ENCODE assay signal across 1 cellular context in genomic region chr1:42463906-42464305, GRCh38.
TF ChIP-seq lines count a peak whose summit lies in the region.

No MANE protein-coding gene starts in this region.

TF ChIP-seq in IMR-90, 13 proteins besides CTCF, POLR2A, EP300 and RAD21 (continued from another document):
- no peak for TF ChIP-seq NFE2L2 (IDR thresholded peaks at IDR 0.05; ENCODE audit: low read depth, low read length)
- no peak for TF ChIP-seq MXI1 (IDR thresholded peaks at IDR 0.05; ENCODE audit: borderline replicate concordance, low read depth, low read length)
- TF ChIP-seq FOS (IDR thresholded peaks at IDR 0.05; ENCODE audit: low read depth, low read length) = no peak
- no peak for TF ChIP-seq RFX5 (IDR thresholded peaks at IDR 0.05; ENCODE audit: low read depth, low read length)
TF ChIP-seq in IMR-90: peak in this region for 0.
